Comparison of ENCODE assay signal across 25 cellular contexts in genomic region chr11:2857276-2857675, GRCh38.
"Had no signal": no experiment of that assay in that cellular context is flagged by ENCODE, and none has a peak within 500 bp of the region (broad histone marks: within the 10 kb centered on the region; RNA-seq: fewer than 3 reads in every experiment).

No MANE protein-coding gene starts in this region.

- H3K4me3 ChIP-seq: colonic mucosa, esophagus muscularis mucosa, gastroesophageal sphincter, mucosa of descending colon, skin epidermis, spleen, testis, tibial artery had no signal

- FAIRE-seq: endothelial cell of umbilical vein, keratinocyte had no signal

- H3K27me3 ChIP-seq: testis had no signal

- H3K27ac Mint-ChIP-seq: dendritic cell treated with granulocyte-macrophage colony-stimulating factor and Interleukin-4, amounts not matched to agents 40 ng/mL and 50 ng/mL, for 4 days; mesothelial cell of epicardium; natural killer cell treated with Interleukin-12 subunit alpha and Interleukin-12 subunit beta and Interleukin-15 and Interleukin-18, amount 100 ng/mL, for 72 hours; stimulated activated memory B cell treated with anti-CD40 and anti-IgM and Interleukin-4, amounts not matched to agents 10 μg/mL and 1 μg/mL and 100 μg/mL, for 72 hours; type B pancreatic cell had no signal

- H3K4me1 Mint-ChIP-seq: mesothelial cell of epicardium, naive B cell had no signal

- H3K9me3 Mint-ChIP-seq: dendritic cell treated with granulocyte-macrophage colony-stimulating factor and Interleukin-4, amounts not matched to agents 40 ng/mL and 50 ng/mL, for 4 days; mesothelial cell of epicardium; natural killer cell treated with Interleukin-12 subunit alpha and Interleukin-12 subunit beta and Interleukin-15 and Interleukin-18, amount 100 ng/mL, for 72 hours; neural crest cell; type B pancreatic cell had no signal

- H3K27ac ChIP-seq: colonic mucosa, esophagus muscularis mucosa, foreskin keratinocyte, gastroesophageal sphincter, psoas muscle, skin epidermis, spleen, testis, tibial artery had no signal

- H3K36me3 ChIP-seq: colonic mucosa, esophagus muscularis mucosa, gastroesophageal sphincter, spleen, tibial artery had no signal

- DNase-seq: colonic mucosa; effector CD8-positive, alpha-beta T cell; foreskin keratinocyte; glutamatergic neuron; mesenchymal stem cell; mucosa of descending colon; naive B cell; psoas muscle; right cardiac atrium; spleen; stimulated activated CD4-positive, alpha-beta T cell treated with anti-CD3 and anti-CD28 coated beads, Interleukin-4, amount 100 ng/mL, for 4 hours; stimulated activated naive CD8-positive, alpha-beta T cell treated with anti-CD3 and anti-CD28 coated beads, Interleukin-15, Interleukin-2, amounts not matched to agents 100 U/mL and 50 U/mL, for 24 hours; testis; tibial artery had no signal

- H3K4me1 ChIP-seq: colonic mucosa, foreskin keratinocyte, psoas muscle, testis had no signal

- H3K4me3 Mint-ChIP-seq: dendritic cell treated with granulocyte-macrophage colony-stimulating factor and Interleukin-4, amounts not matched to agents 40 ng/mL and 50 ng/mL, for 4 days; mesothelial cell of epicardium; naive B cell; natural killer cell treated with Interleukin-12 subunit alpha and Interleukin-12 subunit beta and Interleukin-15 and Interleukin-18, amount 100 ng/mL, for 72 hours; neural crest cell; stimulated activated memory B cell treated with anti-CD40 and anti-IgM and Interleukin-4, amounts not matched to agents 10 μg/mL and 1 μg/mL and 100 μg/mL, for 72 hours; type B pancreatic cell had no signal

- H3K36me3 Mint-ChIP-seq: mesothelial cell of epicardium; natural killer cell treated with Interleukin-12 subunit alpha and Interleukin-12 subunit beta and Interleukin-15 and Interleukin-18, amount 100 ng/mL, for 72 hours; stimulated activated memory B cell treated with anti-CD40 and anti-IgM and Interleukin-4, amounts not matched to agents 10 μg/mL and 1 μg/mL and 100 μg/mL, for 72 hours; type B pancreatic cell had no signal

- H3K9me3 ChIP-seq: colonic mucosa, esophagus muscularis mucosa, gastroesophageal sphincter, mucosa of descending colon, psoas muscle, spleen, testis, tibial artery had no signal
